In genomic region chr9:137612741-137613142, GRCh38 we compare ENCODE assay signal across 13 cellular contexts. TPM values are rescaled to one million over a fixed set of nuclear protein-coding genes. Genes with fewer than 3 reads are reported as not detected.
DNase-seq lines count a peak whose midpoint lies in the region; TF ChIP-seq lines count a peak whose summit lies in the region.
"Had no signal": no experiment of that assay in that cellular context is flagged by ENCODE, and none has a peak within 500 bp of the region (broad histone marks: within the 10 kb centered on the region; RNA-seq: fewer than 3 reads in every experiment).

No MANE protein-coding gene starts in this region.

- no TSS peak for BruUV-seq in mammary epithelial cell (replicated peaks; lab: Mats Ljungman, UMichigan)

- H3K27me3 ChIP-seq in mammary epithelial cell (ENCODE audit: insufficient read depth, low read length) (no peaks in the 10 kb centered on the region), mucosa of rectum (ENCODE audit: control insufficient read depth in 2 of 2, insufficient read depth in 2 of 2, low read length in 2 of 2) (no peaks in the 10 kb centered on the region)

- CTCF ChIA-PET in activated naive CD4-positive, alpha-beta T cell treated with anti-CD3 and anti-CD28 coated beads, Interleukin-2, amount 10 ng/mL, durations not matched to agents 7 days and 5 days (lab: Charles Lee): no interaction called here
- CTCF ChIA-PET in mammary epithelial cell (lab: Charles Lee; ENCODE audit: low non-redundant PET): no interaction called here

- H4K20me1 ChIP-seq in mammary epithelial cell (ENCODE audit: insufficient read depth, low read length): no peaks in the 10 kb centered on the region

- H3K27ac ChIP-seq in mammary epithelial cell (ENCODE audit: insufficient read depth, low read depth, low read length) (peak overlapping the region; percentile 76), mucosa of rectum (ENCODE audit: low read depth in 2 of 2, low read length in 2 of 2) (peak overlapping the region; percentile 97 to 98)

- H3K4me1 Mint-ChIP-seq in activated naive CD4-positive, alpha-beta T cell treated with anti-CD3 and anti-CD28 coated beads, Interleukin-2, amount 10 ng/mL, durations not matched to agents 7 days and 5 days: peaks cover 32% of the 10 kb centered on the region
- peaks cover 12% of the 10 kb centered on the region for H3K4me1 Mint-ChIP-seq in type B pancreatic cell (ENCODE audit: unreplicated experiment)

- peaks cover 85% of the 10 kb centered on the region for H3K79me2 ChIP-seq in mammary epithelial cell (ENCODE audit: insufficient read depth, low read length)

- WGBS in mammary epithelial cell (ENCODE audit: low coverage, missing lambda C conversion rate): 40% methylated on average over 2 of the region's 8 CpGs

- H3K9ac ChIP-seq in mammary epithelial cell (ENCODE audit: insufficient read depth, low read length): peak overlapping the region; percentile 55
- peak overlapping the region; percentile 74 to 83 for H3K9ac ChIP-seq in mucosa of rectum (ENCODE audit: low read depth in 1 of 2, low read length in 2 of 2)

- no peak overlapping the region for H2AFZ ChIP-seq in mammary epithelial cell (ENCODE audit: low read depth, low read length)

- peaks cover 2% of the 10 kb centered on the region for H3K36me3 Mint-ChIP-seq in activated naive CD4-positive, alpha-beta T cell treated with anti-CD3 and anti-CD28 coated beads, Interleukin-2, amount 10 ng/mL, durations not matched to agents 7 days and 5 days
- no peaks in the 10 kb centered on the region for H3K36me3 Mint-ChIP-seq in type B pancreatic cell

- H3K4me1 ChIP-seq in mammary epithelial cell (ENCODE audit: insufficient read depth, low read length): peaks cover 52% of the 10 kb centered on the region
- H3K4me1 ChIP-seq in mucosa of rectum (ENCODE audit: control insufficient read depth in 2 of 2, insufficient read depth in 2 of 2, low read length in 2 of 2): peaks cover 35 to 36% of the 10 kb centered on the region in 2 donors

- peak overlapping the region; percentile 93 for H3K4me2 ChIP-seq in mammary epithelial cell (ENCODE audit: insufficient read depth, low read depth, low read length)

- in situ Hi-C loops in mammary epithelial cell (cut with MboI; ENCODE audit: low sequenced_read_pairs in 2 of 2): no loop called here

- intact Hi-C loops in mammary epithelial cell (cut with micrococcal nuclease): loop anchor here (1.0 to 2.0 kb wide), 2 partner anchors 22 to 34 kb away; partner anchors contain the start of genes DPH7 and ZMYND19

- H3K9me3 Mint-ChIP-seq in activated naive CD4-positive, alpha-beta T cell treated with anti-CD3 and anti-CD28 coated beads, Interleukin-2, amount 10 ng/mL, durations not matched to agents 7 days and 5 days: no peaks in the 10 kb centered on the region
- no peaks in the 10 kb centered on the region for H3K9me3 Mint-ChIP-seq in type B pancreatic cell
- H3K9me3 Mint-ChIP-seq: activated T-cell treated with anti-CD3 and anti-CD28 coated beads, Interleukin-2, amount 50 U/mL, for 4 hours; stimulated activated naive CD8-positive, alpha-beta T cell treated with anti-CD3 and anti-CD28 coated beads, Interleukin-15, amount 100 ng/mL, for 72 hours had no signal

- dilution Hi-C loops in mammary epithelial cell (cut with HindIII; ENCODE audit: low sequenced_read_pairs): no loop called here

- H3K9me3 ChIP-seq in mammary epithelial cell (replicated peaks; ENCODE audit: insufficient read depth, low read length) (no peaks in the 10 kb centered on the region), mucosa of rectum (ENCODE audit: control insufficient read depth in 2 of 2, low read length in 2 of 2) (no peaks in the 10 kb centered on the region)

- H3K27ac Mint-ChIP-seq in activated naive CD4-positive, alpha-beta T cell treated with anti-CD3 and anti-CD28 coated beads, Interleukin-2, amount 10 ng/mL, durations not matched to agents 7 days and 5 days: peak overlapping the region; percentile 11
- peak overlapping the region; percentile 99 for H3K27ac Mint-ChIP-seq in type B pancreatic cell

- H3K36me3 ChIP-seq in mammary epithelial cell (ENCODE audit: insufficient read depth, low read length) (peaks cover 2% of the 10 kb centered on the region), mucosa of rectum (ENCODE audit: control insufficient read depth in 2 of 2, insufficient read depth in 2 of 2, low read length in 2 of 2) (peaks cover 21% of the 10 kb centered on the region in 2 donors)

- H3K4me3 Mint-ChIP-seq in activated naive CD4-positive, alpha-beta T cell treated with anti-CD3 and anti-CD28 coated beads, Interleukin-2, amount 10 ng/mL, durations not matched to agents 7 days and 5 days: no peak overlapping the region
- no peak overlapping the region for H3K4me3 Mint-ChIP-seq in type B pancreatic cell
- H3K4me3 Mint-ChIP-seq: activated T-cell treated with anti-CD3 and anti-CD28 coated beads, Interleukin-2, amount 50 U/mL, for 4 hours; stimulated activated naive CD8-positive, alpha-beta T cell treated with anti-CD3 and anti-CD28 coated beads, Interleukin-15, amount 100 ng/mL, for 72 hours had no signal

- no peaks in the 10 kb centered on the region for H3K27me3 Mint-ChIP-seq in activated naive CD4-positive, alpha-beta T cell treated with anti-CD3 and anti-CD28 coated beads, Interleukin-2, amount 10 ng/mL, durations not matched to agents 7 days and 5 days
- no peaks in the 10 kb centered on the region for H3K27me3 Mint-ChIP-seq in type B pancreatic cell
- H3K27me3 Mint-ChIP-seq: stimulated activated naive CD8-positive, alpha-beta T cell treated with anti-CD3 and anti-CD28 coated beads, Interleukin-15, amount 100 ng/mL, for 72 hours had no signal

- no peak for DNase-seq in activated naive CD4-positive, alpha-beta T cell treated with anti-CD3 and anti-CD28 coated beads, Interleukin-2, amount 10 ng/mL, durations not matched to agents 7 days and 5 days
- no peak for DNase-seq in activated naive CD4-positive, alpha-beta T cell (lab: John Stamatoyannopoulos, UW)
- DNase-seq in mammary epithelial cell (no peak), type B pancreatic cell (ENCODE audit: extremely low spot score, unreplicated experiment) (no peak), GM19240 (ENCODE audit: insufficient read length, low spot score) (no peak), T-helper 1 cell (no peak)
- DNase-seq in stimulated activated naive CD4-positive, alpha-beta T cell treated with Interleukin-2 at 50 U/mL for 16 hours (lab: John Stamatoyannopoulos, UW): no peak
- DNase-seq: activated T-cell treated with anti-CD3 and anti-CD28 coated beads, Interleukin-2, amount 50 U/mL, for 4 hours; DMS79 treated with DMSO at 0.1 percent for 48 hours; NCI-H446 treated with DMSO at 0.1 percent for 48 hours; SIG-M5; stimulated activated naive CD8-positive, alpha-beta T cell treated with anti-CD3 and anti-CD28 coated beads, Interleukin-15, amount 100 ng/mL, for 72 hours had no signal

- TF ChIP-seq CTCF in mammary epithelial cell (conservative IDR thresholded peaks at IDR 0.05 in 1 of 2, IDR thresholded peaks at IDR 0.05 in 1 of 2; ENCODE audit: extremely low read depth in 1 of 2, insufficient read depth in 1 of 2, low read depth in 1 of 2, low read length in 2 of 2) (no peak), type B pancreatic cell (conservative IDR thresholded peaks at IDR 0.05) (no peak)

- H3K4me3 ChIP-seq in mammary epithelial cell (replicated peaks in 1 of 3; ENCODE audit: insufficient read depth in 1 of 3, low read depth in 2 of 3, low read length in 3 of 3) (peak overlapping the region; percentile 5 to 26 (median 8)), mucosa of rectum (ENCODE audit: low read length in 2 of 2) (peak overlapping the region in 1 of 2 donors; percentile 50)

RNA-seq across cellular contexts. Expression of gene EHMT1, which starts 6.1 kb away (rescaled TPM):
- total RNA-seq in mammary epithelial cell (10 to 100 TPM; 55.0 to 83.4 TPM), type B pancreatic cell (ENCODE audit: low replicate concordance) (99.8 and 111 TPM in 2 replicates)
- polyA plus RNA-seq in mammary epithelial cell: 30.8 TPM
- polyA minus RNA-seq in mammary epithelial cell: 57.6 TPM

RNA-seq across cellular contexts. Expression of gene ARRDC1, which starts 7.3 kb away (rescaled TPM):
- 100 to 1,000 TPM in 1 of 2 donors, 10 to 100 TPM in 1; 35.0 to 153 TPM for total RNA-seq in mammary epithelial cell
- polyA plus RNA-seq in mammary epithelial cell: 146 TPM
- polyA minus RNA-seq in mammary epithelial cell: 137 TPM
- total RNA-seq in type B pancreatic cell (ENCODE audit: low replicate concordance): 46.4 and 96.6 TPM in 2 replicates

RNA-seq across cellular contexts. Expression of gene ZMYND19, which starts 22.4 kb away (rescaled TPM):
- total RNA-seq in mammary epithelial cell (10 to 100 TPM; 10.2 to 48.0 TPM), type B pancreatic cell (ENCODE audit: low replicate concordance) (41.7 and 45.3 TPM in 2 replicates)
- 41.5 TPM for polyA plus RNA-seq in mammary epithelial cell
- 30.2 TPM for polyA minus RNA-seq in mammary epithelial cell

RNA-seq across cellular contexts. Expression of gene DPH7, which starts 34.0 kb away (rescaled TPM):
- total RNA-seq in mammary epithelial cell (10 to 100 TPM; 25.0 to 41.4 TPM), type B pancreatic cell (ENCODE audit: low replicate concordance) (33.8 and 45.8 TPM in 2 replicates)
- polyA plus RNA-seq in mammary epithelial cell: 26.8 TPM
- polyA minus RNA-seq in mammary epithelial cell: 31.9 TPM
